8 cellular contexts compared by ENCODE assay signal in the genomic region with DNA sequence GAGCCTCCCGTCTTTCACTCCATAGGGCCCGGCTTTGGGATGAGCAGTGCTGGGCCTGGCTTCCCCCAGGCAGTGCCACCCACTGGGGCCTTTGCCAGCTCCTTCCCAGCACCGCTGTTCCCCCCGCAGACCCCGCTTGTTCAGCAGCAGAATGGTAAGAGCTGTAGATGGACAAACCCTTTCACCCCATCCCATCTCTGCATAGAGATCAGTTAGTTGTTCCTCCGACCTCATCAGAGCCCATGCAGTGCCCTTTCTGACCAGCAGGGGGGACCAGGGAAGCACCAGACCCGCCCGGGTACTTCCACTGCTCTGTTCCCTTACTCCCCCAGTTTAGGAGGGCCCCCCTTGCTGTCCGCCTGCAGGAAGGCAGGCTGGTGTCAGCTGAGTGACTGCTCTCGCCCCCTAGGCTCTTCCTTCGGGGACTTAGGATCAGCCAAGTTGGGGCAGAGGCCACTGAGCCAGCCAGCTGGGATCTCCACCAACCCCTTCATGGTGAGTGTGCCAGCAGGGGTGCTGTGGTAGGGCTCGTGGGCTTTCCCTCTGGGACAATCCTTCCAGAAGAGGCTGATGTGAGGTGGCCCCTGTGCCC.
DNase-seq lines count a peak whose midpoint lies in the region; ATAC-seq and TF ChIP-seq lines count a peak whose summit lies in the region.

No MANE protein-coding gene starts in this region.

- H3K4me3 ChIP-seq in cardiac fibroblast (replicated peaks in 1 of 2; ENCODE audit: low read depth in 2 of 2, low read length in 2 of 2), result no peak overlapping the region

- ATAC-seq in GM18868 (IDR thresholded peaks at IDR 0.05; ENCODE audit: unreplicated experiment), result no peak

- peak; percentile 99 for TF ChIP-seq CTCF in cardiac fibroblast (IDR thresholded peaks at IDR 0.05; ENCODE audit: low read depth, low read length)

- DNase-seq in NCI-H345 (lab: John Stamatoyannopoulos, UW), result peak; percentile 57
- DNase-seq in NCI-H345 treated with DMSO at 0.1 percent for 48 hours (lab: John Stamatoyannopoulos, UW; ENCODE audit: unreplicated experiment), result no peak
- DNase-seq in NCI-H1694 (lab: John Stamatoyannopoulos, UW), result peak; percentile 60
- DNase-seq in activated CD4-positive, CD25-positive, alpha-beta regulatory T cell (lab: John Stamatoyannopoulos, UW), result peak; percentile 69 to 85 (median 77)
- DNase-seq in cardiac fibroblast (ENCODE audit: low read depth in 2 of 2), result peak; percentile 80 to 82
- peak; percentile 33 for DNase-seq in kidney glomerular epithelial cell (lab: John Stamatoyannopoulos, UW)
- peak; percentile 71 to 91 for DNase-seq in stimulated activated CD4-positive, alpha-beta T cell treated with anti-CD3 and anti-CD28 coated beads, Interleukin-4, amount 100 ng/mL, for 48 hours (ENCODE audit: low read depth in 2 of 2)
